ENCODE assay signal across 1 cellular context in genomic region chr19:5680437-5681368, GRCh38.
TF ChIP-seq lines count a peak whose summit lies in the region.

Gene HSD11B1L, plus strand, starts transcription at chr19:5681027. Its CDS starts 3,806 bp downstream, at chr19:5684833.
A gene with protein sequence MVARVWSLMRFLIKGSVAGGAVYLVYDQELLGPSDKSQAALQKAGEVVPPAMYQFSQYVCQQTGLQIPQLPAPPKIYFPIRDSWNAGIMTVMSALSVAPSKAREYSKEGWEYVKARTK (minus strand): TSS chr19:5680516. CDS start chr19:5680486, 30 bp downstream.

TF ChIP-seq in HepG2, 621 proteins besides CTCF, POLR2A, EP300 and RAD21 (continued from another document and continues in another):
- TF ChIP-seq ZNF275 (CRISPR knock-in tag; IDR thresholded peaks at IDR 0.05; ENCODE audit: borderline replicate concordance) (peak; percentile 51; the same call in 1 of the 2 replicates), NR3C1 (CRISPR knock-in tag; IDR thresholded peaks at IDR 0.05) (no peak), ZNF367 (CRISPR knock-in tag; IDR thresholded peaks at IDR 0.05; ENCODE audit: borderline replicate concordance) (no peak), ATAD3A (CRISPR knock-in tag; IDR thresholded peaks at IDR 0.05) (no peak), ZNF414 (CRISPR knock-in tag; IDR thresholded peaks at IDR 0.05) (no peak; the same call in 1 of the 2 replicates), ARNTL (CRISPR knock-in tag; IDR thresholded peaks at IDR 0.05) (peak; percentile 82), ZNF761 (CRISPR knock-in tag; conservative IDR thresholded peaks at IDR 0.05) (peak; percentile 65; the same call in 1 of the 2 replicates), GATAD1 (CRISPR knock-in tag; IDR thresholded peaks at IDR 0.05) (peak; percentile 82), ZNF557 (CRISPR knock-in tag; IDR thresholded peaks at IDR 0.05) (no peak; the same call in 1 of the 2 replicates), ZSCAN9 (CRISPR knock-in tag; IDR thresholded peaks at IDR 0.05; ENCODE audit: borderline replicate concordance) (0 out of 2 replicates have a peak, but pooled peaks have one; percentile 37), ERF (CRISPR knock-in tag; IDR thresholded peaks at IDR 0.05) (peak; percentile 37), MED8 (CRISPR knock-in tag; IDR thresholded peaks at IDR 0.05; ENCODE audit: insufficient replicate concordance) (peak; percentile 38), EED (CRISPR knock-in tag; IDR thresholded peaks at IDR 0.05) (no peak), MYC (CRISPR knock-in tag; IDR thresholded peaks at IDR 0.05; ENCODE audit: borderline replicate concordance) (peak; percentile 81; the same call in 1 of the 2 replicates), ZNF207 (IDR thresholded peaks at IDR 0.05; ENCODE audit: borderline replicate concordance) (no peak), MLX (CRISPR knock-in tag; IDR thresholded peaks at IDR 0.05) (no peak), DNMT3B (CRISPR knock-in tag; conservative IDR thresholded peaks at IDR 0.05) (no peak; the same call in 1 of the 2 replicates), NCOR1 (IDR thresholded peaks at IDR 0.05; ENCODE audit: borderline replicate concordance, low read length) (no peak), GABPA (IDR thresholded peaks at IDR 0.05; ENCODE audit: low read depth, low read length) (peak; percentile 75), GABPA (CRISPR knock-in tag; IDR thresholded peaks at IDR 0.05; ENCODE audit: low read depth) (peak; percentile 94), ZSCAN12 (CRISPR knock-in tag; IDR thresholded peaks at IDR 0.05) (peak; percentile 77; the same call in 1 of the 2 replicates)
- TF ChIP-seq, protein P1, sequence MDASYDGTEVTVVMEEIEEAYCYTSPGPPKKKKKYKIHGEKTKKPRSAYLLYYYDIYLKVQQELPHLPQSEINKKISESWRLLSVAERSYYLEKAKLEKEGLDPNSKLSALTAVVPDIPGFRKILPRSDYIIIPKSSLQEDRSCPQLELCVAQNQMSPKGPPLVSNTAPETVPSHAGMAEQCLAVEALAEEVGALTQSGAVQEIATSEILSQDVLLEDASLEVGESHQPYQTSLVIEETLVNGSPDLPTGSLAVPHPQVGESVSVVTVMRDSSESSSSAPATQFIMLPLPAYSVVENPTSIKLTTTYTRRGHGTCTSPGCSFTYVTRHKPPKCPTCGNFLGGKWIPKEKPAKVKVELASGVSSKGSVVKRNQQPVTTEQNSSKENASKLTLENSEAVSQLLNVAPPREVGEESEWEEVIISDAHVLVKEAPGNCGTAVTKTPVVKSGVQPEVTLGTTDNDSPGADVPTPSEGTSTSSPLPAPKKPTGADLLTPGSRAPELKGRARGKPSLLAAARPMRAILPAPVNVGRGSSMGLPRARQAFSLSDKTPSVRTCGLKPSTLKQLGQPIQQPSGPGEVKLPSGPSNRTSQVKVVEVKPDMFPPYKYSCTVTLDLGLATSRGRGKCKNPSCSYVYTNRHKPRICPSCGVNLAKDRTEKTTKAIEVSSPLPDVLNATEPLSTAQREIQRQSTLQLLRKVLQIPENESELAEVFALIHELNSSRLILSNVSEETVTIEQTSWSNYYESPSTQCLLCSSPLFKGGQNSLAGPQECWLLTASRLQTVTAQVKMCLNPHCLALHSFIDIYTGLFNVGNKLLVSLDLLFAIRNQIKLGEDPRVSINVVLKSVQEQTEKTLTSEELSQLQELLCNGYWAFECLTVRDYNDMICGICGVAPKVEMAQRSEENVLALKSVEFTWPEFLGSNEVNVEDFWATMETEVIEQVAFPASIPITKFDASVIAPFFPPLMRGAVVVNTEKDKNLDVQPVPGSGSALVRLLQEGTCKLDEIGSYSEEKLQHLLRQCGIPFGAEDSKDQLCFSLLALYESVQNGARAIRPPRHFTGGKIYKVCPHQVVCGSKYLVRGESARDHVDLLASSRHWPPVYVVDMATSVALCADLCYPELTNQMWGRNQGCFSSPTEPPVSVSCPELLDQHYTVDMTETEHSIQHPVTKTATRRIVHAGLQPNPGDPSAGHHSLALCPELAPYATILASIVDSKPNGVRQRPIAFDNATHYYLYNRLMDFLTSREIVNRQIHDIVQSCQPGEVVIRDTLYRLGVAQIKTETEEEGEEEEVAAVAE (CRISPR knock-in tag; IDR thresholded peaks at IDR 0.05; ENCODE audit: borderline replicate concordance) = 0 out of 2 replicates have a peak, but pooled peaks have one; percentile 26
- TF ChIP-seq, protein P2, sequence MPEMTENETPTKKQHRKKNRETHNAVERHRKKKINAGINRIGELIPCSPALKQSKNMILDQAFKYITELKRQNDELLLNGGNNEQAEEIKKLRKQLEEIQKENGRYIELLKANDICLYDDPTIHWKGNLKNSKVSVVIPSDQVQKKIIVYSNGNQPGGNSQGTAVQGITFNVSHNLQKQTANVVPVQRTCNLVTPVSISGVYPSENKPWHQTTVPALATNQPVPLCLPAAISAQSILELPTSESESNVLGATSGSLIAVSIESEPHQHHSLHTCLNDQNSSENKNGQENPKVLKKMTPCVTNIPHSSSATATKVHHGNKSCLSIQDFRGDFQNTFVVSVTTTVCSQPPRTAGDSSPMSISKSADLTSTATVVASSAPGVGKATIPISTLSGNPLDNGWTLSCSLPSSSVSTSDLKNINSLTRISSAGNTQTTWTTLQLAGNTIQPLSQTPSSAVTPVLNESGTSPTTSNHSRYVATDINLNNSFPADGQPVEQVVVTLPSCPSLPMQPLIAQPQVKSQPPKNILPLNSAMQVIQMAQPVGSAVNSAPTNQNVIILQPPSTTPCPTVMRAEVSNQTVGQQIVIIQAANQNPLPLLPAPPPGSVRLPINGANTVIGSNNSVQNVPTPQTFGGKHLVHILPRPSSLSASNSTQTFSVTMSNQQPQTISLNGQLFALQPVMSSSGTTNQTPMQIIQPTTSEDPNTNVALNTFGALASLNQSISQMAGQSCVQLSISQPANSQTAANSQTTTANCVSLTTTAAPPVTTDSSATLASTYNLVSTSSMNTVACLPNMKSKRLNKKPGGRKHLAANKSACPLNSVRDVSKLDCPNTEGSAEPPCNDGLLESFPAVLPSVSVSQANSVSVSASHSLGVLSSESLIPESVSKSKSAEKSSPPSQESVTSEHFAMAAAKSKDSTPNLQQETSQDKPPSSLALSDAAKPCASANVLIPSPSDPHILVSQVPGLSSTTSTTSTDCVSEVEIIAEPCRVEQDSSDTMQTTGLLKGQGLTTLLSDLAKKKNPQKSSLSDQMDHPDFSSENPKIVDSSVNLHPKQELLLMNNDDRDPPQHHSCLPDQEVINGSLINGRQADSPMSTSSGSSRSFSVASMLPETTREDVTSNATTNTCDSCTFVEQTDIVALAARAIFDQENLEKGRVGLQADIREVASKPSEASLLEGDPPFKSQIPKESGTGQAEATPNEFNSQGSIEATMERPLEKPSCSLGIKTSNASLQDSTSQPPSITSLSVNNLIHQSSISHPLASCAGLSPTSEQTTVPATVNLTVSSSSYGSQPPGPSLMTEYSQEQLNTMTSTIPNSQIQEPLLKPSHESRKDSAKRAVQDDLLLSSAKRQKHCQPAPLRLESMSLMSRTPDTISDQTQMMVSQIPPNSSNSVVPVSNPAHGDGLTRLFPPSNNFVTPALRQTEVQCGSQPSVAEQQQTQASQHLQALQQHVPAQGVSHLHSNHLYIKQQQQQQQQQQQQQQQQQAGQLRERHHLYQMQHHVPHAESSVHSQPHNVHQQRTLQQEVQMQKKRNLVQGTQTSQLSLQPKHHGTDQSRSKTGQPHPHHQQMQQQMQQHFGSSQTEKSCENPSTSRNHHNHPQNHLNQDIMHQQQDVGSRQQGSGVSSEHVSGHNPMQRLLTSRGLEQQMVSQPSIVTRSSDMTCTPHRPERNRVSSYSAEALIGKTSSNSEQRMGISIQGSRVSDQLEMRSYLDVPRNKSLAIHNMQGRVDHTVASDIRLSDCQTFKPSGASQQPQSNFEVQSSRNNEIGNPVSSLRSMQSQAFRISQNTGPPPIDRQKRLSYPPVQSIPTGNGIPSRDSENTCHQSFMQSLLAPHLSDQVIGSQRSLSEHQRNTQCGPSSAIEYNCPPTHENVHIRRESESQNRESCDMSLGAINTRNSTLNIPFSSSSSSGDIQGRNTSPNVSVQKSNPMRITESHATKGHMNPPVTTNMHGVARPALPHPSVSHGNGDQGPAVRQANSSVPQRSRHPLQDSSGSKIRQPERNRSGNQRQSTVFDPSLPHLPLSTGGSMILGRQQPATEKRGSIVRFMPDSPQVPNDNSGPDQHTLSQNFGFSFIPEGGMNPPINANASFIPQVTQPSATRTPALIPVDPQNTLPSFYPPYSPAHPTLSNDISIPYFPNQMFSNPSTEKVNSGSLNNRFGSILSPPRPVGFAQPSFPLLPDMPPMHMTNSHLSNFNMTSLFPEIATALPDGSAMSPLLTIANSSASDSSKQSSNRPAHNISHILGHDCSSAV (CRISPR knock-in tag; IDR thresholded peaks at IDR 0.05; ENCODE audit: borderline replicate concordance) = no peak
- TF ChIP-seq, protein P3, sequence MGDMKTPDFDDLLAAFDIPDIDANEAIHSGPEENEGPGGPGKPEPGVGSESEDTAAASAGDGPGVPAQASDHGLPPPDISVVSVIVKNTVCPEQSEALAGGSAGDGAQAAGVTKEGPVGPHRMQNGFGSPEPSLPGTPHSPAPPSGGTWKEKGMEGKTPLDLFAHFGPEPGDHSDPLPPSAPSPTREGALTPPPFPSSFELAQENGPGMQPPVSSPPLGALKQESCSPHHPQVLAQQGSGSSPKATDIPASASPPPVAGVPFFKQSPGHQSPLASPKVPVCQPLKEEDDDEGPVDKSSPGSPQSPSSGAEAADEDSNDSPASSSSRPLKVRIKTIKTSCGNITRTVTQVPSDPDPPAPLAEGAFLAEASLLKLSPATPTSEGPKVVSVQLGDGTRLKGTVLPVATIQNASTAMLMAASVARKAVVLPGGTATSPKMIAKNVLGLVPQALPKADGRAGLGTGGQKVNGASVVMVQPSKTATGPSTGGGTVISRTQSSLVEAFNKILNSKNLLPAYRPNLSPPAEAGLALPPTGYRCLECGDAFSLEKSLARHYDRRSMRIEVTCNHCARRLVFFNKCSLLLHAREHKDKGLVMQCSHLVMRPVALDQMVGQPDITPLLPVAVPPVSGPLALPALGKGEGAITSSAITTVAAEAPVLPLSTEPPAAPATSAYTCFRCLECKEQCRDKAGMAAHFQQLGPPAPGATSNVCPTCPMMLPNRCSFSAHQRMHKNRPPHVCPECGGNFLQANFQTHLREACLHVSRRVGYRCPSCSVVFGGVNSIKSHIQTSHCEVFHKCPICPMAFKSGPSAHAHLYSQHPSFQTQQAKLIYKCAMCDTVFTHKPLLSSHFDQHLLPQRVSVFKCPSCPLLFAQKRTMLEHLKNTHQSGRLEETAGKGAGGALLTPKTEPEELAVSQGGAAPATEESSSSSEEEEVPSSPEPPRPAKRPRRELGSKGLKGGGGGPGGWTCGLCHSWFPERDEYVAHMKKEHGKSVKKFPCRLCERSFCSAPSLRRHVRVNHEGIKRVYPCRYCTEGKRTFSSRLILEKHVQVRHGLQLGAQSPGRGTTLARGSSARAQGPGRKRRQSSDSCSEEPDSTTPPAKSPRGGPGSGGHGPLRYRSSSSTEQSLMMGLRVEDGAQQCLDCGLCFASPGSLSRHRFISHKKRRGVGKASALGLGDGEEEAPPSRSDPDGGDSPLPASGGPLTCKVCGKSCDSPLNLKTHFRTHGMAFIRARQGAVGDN (CRISPR knock-in tag; IDR thresholded peaks at IDR 0.05) = peak; percentile 62; the same call in 1 of the 2 replicates
- TF ChIP-seq, protein P4, sequence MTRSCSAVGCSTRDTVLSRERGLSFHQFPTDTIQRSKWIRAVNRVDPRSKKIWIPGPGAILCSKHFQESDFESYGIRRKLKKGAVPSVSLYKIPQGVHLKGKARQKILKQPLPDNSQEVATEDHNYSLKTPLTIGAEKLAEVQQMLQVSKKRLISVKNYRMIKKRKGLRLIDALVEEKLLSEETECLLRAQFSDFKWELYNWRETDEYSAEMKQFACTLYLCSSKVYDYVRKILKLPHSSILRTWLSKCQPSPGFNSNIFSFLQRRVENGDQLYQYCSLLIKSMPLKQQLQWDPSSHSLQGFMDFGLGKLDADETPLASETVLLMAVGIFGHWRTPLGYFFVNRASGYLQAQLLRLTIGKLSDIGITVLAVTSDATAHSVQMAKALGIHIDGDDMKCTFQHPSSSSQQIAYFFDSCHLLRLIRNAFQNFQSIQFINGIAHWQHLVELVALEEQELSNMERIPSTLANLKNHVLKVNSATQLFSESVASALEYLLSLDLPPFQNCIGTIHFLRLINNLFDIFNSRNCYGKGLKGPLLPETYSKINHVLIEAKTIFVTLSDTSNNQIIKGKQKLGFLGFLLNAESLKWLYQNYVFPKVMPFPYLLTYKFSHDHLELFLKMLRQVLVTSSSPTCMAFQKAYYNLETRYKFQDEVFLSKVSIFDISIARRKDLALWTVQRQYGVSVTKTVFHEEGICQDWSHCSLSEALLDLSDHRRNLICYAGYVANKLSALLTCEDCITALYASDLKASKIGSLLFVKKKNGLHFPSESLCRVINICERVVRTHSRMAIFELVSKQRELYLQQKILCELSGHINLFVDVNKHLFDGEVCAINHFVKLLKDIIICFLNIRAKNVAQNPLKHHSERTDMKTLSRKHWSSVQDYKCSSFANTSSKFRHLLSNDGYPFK (CRISPR knock-in tag; IDR thresholded peaks at IDR 0.05; ENCODE audit: borderline replicate concordance) = peak; percentile 93; the same call in 1 of the 2 replicates
- TF ChIP-seq, protein P5, sequence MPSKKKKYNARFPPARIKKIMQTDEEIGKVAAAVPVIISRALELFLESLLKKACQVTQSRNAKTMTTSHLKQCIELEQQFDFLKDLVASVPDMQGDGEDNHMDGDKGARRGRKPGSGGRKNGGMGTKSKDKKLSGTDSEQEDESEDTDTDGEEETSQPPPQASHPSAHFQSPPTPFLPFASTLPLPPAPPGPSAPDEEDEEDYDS (CRISPR knock-in tag; IDR thresholded peaks at IDR 0.05) = peak; percentile 77
